In the genomic region with DNA sequence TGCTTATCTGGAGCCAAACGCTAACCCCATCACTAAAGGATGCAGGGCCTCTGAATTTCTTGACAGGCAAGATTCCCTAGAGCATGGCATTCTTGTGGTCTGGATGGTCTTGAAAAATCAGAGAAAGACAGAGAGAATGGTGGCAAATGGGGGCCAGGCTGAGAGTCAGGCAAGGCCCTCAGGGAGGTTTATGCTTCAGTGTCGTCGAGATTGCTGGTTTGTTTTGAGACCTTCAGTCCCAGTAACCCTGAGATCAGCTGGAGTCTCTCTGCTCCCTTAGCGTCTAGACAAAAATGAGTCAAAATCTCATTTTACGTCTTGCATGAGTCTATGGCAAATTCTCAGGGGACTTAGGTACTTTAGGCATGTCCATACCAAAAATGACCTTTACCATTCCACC, we compare ENCODE assay signal across 20 cellular contexts.
DNase-seq lines count a peak whose midpoint lies in the region; ATAC-seq, FAIRE-seq and TF ChIP-seq lines count a peak whose summit lies in the region.
"Had no signal": no experiment of that assay in that cellular context is flagged by ENCODE, and none has a peak within 500 bp of the region (broad histone marks: within the 10 kb centered on the region; RNA-seq: fewer than 3 reads in every experiment).

No MANE protein-coding gene starts in this region.

- peaks cover 27% of the 10 kb centered on the region for H3K27me3 Mint-ChIP-seq in activated T-cell treated with anti-CD3 and anti-CD28 coated beads, Interleukin-2, amount 50 U/mL, for 72 hours (ENCODE audit: low read depth)

- 62 to 77% (median 67%) methylated on average over 5 of the region's 5 CpGs for WGBS in ovary, 3 donors

- H3K27me3 ChIP-seq in bronchial epithelial cell (ENCODE audit: control insufficient read depth, insufficient read depth, low read length) (no peaks in the 10 kb centered on the region), mucosa of rectum (ENCODE audit: control insufficient read depth in 2 of 2, insufficient read depth in 2 of 2, low read length in 2 of 2) (no peaks in the 10 kb centered on the region), tibial artery (no peaks in the 10 kb centered on the region), ovary (no peaks in the 10 kb centered on the region)
- H3K27me3 ChIP-seq: tibial nerve had no signal

- no peak for TF ChIP-seq EP300 in ovary (IDR thresholded peaks at IDR 0.05)

- peaks cover 0 to 2% of the 10 kb centered on the region in 2 donors for H3K36me3 Mint-ChIP-seq in activated T-cell treated with anti-CD3 and anti-CD28 coated beads, Interleukin-2, amount 50 U/mL, for 72 hours (ENCODE audit: insufficient read depth in 2 of 2)
- H3K36me3 Mint-ChIP-seq: activated naive CD8-positive, alpha-beta T cell treated with anti-CD3 and anti-CD28 coated beads, Interleukin-2, amount 10 ng/mL, durations not matched to agents 7 days and 5 days; CD4-positive, alpha-beta memory T cell had no signal

- H3K9me3 ChIP-seq in mucosa of rectum (ENCODE audit: control insufficient read depth in 2 of 2, low read length in 2 of 2) (no peaks in the 10 kb centered on the region), tibial artery (no peaks in the 10 kb centered on the region), ovary (no peaks in the 10 kb centered on the region)
- H3K9me3 ChIP-seq: A549, prostate gland had no signal

- no peak for DNase-seq in activated T-cell treated with anti-CD3 and anti-CD28 coated beads, Interleukin-2, amount 50 U/mL, for 72 hours
- DNase-seq in activated T-cell treated with anti-CD3 and anti-CD28 coated beads for 4 hours (no peak), bronchial epithelial cell (ENCODE audit: low read depth) (peak; percentile 31), tibial artery (no peak), medulla oblongata (ENCODE audit: extremely low spot score) (no peak), ovary (no peak)
- DNase-seq: activated CD4-positive, CD25-positive, alpha-beta regulatory T cell treated with anti-CD3 and anti-CD28 coated beads, Interleukin-2, amount 50 U/mL, for 72 hours; activated naive CD8-positive, alpha-beta T cell treated with anti-CD3 and anti-CD28 coated beads, Interleukin-2, amount 10 ng/mL, durations not matched to agents 7 days and 5 days; CD4-positive, alpha-beta memory T cell; DND-41; head of caudate nucleus; KBM-7; kidney; NCI-H1105 treated with DMSO at 0.1 percent for 48 hours; SHP77 treated with DMSO at 0.1 percent for 48 hours had no signal

- no peak for TF ChIP-seq POLR2A in ovary (IDR thresholded peaks at IDR 0.05)

- H3K27ac Mint-ChIP-seq in activated T-cell treated with anti-CD3 and anti-CD28 coated beads, Interleukin-2, amount 50 U/mL, for 72 hours = peak overlapping the region; percentile 6
- H3K27ac Mint-ChIP-seq: activated naive CD8-positive, alpha-beta T cell treated with anti-CD3 and anti-CD28 coated beads, Interleukin-2, amount 10 ng/mL, durations not matched to agents 7 days and 5 days; CD4-positive, alpha-beta memory T cell had no signal

- H3K4me3 Mint-ChIP-seq in activated T-cell treated with anti-CD3 and anti-CD28 coated beads, Interleukin-2, amount 50 U/mL, for 72 hours = peak overlapping the region in 1 of 2 donors; percentile 25
- H3K4me3 Mint-ChIP-seq: activated naive CD8-positive, alpha-beta T cell treated with anti-CD3 and anti-CD28 coated beads, Interleukin-2, amount 10 ng/mL, durations not matched to agents 7 days and 5 days; CD4-positive, alpha-beta memory T cell had no signal

- no peak for ATAC-seq in activated T-cell treated with anti-CD3 and anti-CD28 coated beads, Interleukin-2, amount 50 U/mL, for 72 hours (replicated peaks in 1 of 2)
- no peak for ATAC-seq in HG03565 (IDR thresholded peaks at IDR 0.05; ENCODE audit: unreplicated experiment)
- ATAC-seq: A549 had no signal

- intact Hi-C loops in tibial artery (cut with DNase I; ENCODE audit: low total_unique reads) = loop anchor here (10.0 kb wide), 1 partner anchor 788 kb away; no protein-coding TSS in a partner anchor
- intact Hi-C loops in ovary (cut with DNase I) = no loop called here

- H3K4me3 ChIP-seq in bronchial epithelial cell (ENCODE audit: low read depth, low read length) (no peak overlapping the region), mucosa of rectum (ENCODE audit: low read length in 2 of 2) (no peak overlapping the region), tibial artery (no peak overlapping the region), ovary (no peak overlapping the region)
- H3K4me3 ChIP-seq: A549, prostate gland, tibial nerve had no signal

- TF ChIP-seq CTCF in bronchial epithelial cell (IDR thresholded peaks at IDR 0.05; ENCODE audit: insufficient read depth, low read length, severe bottlenecking) (no peak), tibial artery (IDR thresholded peaks at IDR 0.05) (no peak), ovary (IDR thresholded peaks at IDR 0.05) (no peak)

- H3K27ac ChIP-seq in mucosa of rectum (ENCODE audit: low read depth in 2 of 2, low read length in 2 of 2) (peak overlapping the region; percentile 11 to 68), tibial artery (peak overlapping the region; percentile 65 to 78), ovary (no peak overlapping the region)
- H3K27ac ChIP-seq: A549, prostate gland had no signal

- H3K36me3 ChIP-seq in bronchial epithelial cell (ENCODE audit: control insufficient read depth, insufficient read depth, low read length) = no peaks in the 10 kb centered on the region
- H3K36me3 ChIP-seq in mucosa of rectum (ENCODE audit: control insufficient read depth in 2 of 2, insufficient read depth in 2 of 2, low read length in 2 of 2) = no peaks in the 10 kb centered on the region
- H3K36me3 ChIP-seq in tibial artery = no peaks in the 10 kb centered on the region
- no peaks in the 10 kb centered on the region for H3K36me3 ChIP-seq in ovary
- H3K36me3 ChIP-seq: prostate gland, tibial nerve had no signal

- H3K4me1 ChIP-seq in mucosa of rectum (ENCODE audit: control insufficient read depth in 2 of 2, insufficient read depth in 2 of 2, low read length in 2 of 2) (peaks cover 31 to 46% of the 10 kb centered on the region in 2 donors), tibial artery (peaks cover 0 to 50% (median 34%) of the 10 kb centered on the region in 4 donors), ovary (ENCODE audit: insufficient read depth) (peaks cover 2% of the 10 kb centered on the region)
- H3K4me1 ChIP-seq: A549, prostate gland had no signal

- peaks cover 19% of the 10 kb centered on the region for H3K4me1 Mint-ChIP-seq in activated T-cell treated with anti-CD3 and anti-CD28 coated beads, Interleukin-2, amount 50 U/mL, for 72 hours (ENCODE audit: low read depth)
- H3K4me1 Mint-ChIP-seq: activated naive CD8-positive, alpha-beta T cell treated with anti-CD3 and anti-CD28 coated beads, Interleukin-2, amount 10 ng/mL, durations not matched to agents 7 days and 5 days had no signal

- no peak overlapping the region for H3K9ac ChIP-seq in mucosa of rectum (ENCODE audit: low read depth in 1 of 2, low read length in 2 of 2)

- peaks cover 1 to 2% of the 10 kb centered on the region in 2 donors for H3K9me3 Mint-ChIP-seq in activated T-cell treated with anti-CD3 and anti-CD28 coated beads, Interleukin-2, amount 50 U/mL, for 72 hours
- H3K9me3 Mint-ChIP-seq: activated naive CD8-positive, alpha-beta T cell treated with anti-CD3 and anti-CD28 coated beads, Interleukin-2, amount 10 ng/mL, durations not matched to agents 7 days and 5 days had no signal

- no peak for FAIRE-seq in bronchial epithelial cell (lab: Jason Lieb, UNC)
- FAIRE-seq: A549, kidney had no signal

Comparison
In these comparisons a context has a peak if more than half of its experiments do, and no peak if none do; other contexts are left out.
1. H3K27ac ChIP-seq: peak in mucosa of rectum (2 of 2) and tibial artery (2 of 2); none in ovary (0 of 2).